Comparison of ENCODE assay signal across 1 cellular context in the genomic region with DNA sequence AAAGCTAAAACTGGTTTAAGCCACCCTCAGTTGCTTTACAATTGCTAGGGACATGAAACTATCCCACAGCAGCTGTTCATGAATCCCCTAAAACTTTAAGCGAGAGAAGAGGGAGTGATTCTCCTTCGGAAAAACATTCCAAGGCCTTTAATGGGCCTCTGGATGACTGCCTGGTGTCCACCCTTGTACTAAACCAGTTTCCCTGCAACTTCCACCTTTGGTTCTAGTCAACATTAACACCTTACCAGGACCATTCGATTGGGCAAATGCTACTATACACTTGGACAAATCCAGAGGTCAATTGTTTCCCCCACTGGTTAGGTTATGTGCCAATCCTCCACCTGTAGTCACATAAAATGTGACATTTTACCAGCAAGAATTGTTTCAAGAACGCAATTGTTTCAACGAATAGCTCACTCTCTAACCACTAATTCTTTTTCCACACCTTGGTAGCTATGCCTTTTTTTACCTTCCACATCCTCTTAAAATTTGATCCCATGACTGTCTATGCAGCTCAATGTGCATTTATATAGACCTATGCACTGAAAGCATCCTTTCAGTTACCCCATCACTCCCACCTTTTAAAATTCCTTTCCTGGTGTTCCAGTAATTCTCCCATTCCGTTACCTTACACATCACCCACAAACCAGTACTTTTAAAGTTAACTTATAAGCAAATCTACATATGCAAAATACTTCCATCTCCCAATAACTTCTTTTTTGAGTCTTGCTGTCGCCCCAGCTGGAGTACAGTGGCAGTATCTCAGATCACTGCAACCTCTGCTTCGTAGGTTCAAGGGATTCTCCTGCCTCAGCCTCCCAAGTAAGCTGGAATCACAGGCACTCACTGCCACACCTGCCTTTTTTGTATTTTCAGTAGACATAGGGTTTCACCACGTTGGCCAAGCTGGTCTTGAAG.
A peak's percentile ranks its signal among the peaks of the same experiment; 100 is the strongest.
TF ChIP-seq lines count a peak whose summit lies in the region.

No MANE protein-coding gene starts in this region.

TF ChIP-seq in A549, 52 proteins besides CTCF, POLR2A, EP300 and RAD21 (continued from another document):
- TF ChIP-seq, protein P1, sequence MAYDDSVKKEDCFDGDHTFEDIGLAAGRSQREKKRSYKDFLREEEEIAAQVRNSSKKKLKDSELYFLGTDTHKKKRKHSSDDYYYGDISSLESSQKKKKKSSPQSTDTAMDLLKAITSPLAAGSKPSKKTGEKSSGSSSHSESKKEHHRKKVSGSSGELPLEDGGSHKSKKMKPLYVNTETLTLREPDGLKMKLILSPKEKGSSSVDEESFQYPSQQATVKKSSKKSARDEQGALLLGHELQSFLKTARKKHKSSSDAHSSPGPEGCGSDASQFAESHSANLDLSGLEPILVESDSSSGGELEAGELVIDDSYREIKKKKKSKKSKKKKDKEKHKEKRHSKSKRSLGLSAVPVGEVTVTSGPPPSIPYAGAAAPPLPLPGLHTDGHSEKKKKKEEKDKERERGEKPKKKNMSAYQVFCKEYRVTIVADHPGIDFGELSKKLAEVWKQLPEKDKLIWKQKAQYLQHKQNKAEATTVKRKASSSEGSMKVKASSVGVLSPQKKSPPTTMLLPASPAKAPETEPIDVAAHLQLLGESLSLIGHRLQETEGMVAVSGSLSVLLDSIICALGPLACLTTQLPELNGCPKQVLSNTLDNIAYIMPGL (CRISPR knock-in tag; IDR thresholded peaks at IDR 0.05; ENCODE audit: borderline replicate concordance) = peak; percentile 99
- TF ChIP-seq CHD4 (IDR thresholded peaks at IDR 0.05; ENCODE audit: borderline replicate concordance) (no peak), TFCP2L1 (CRISPR knock-in tag; IDR thresholded peaks at IDR 0.05) (peak; percentile 100), SREBF2 (IDR thresholded peaks at IDR 0.05) (no peak), ZSCAN20 (CRISPR knock-in tag; IDR thresholded peaks at IDR 0.05) (peak; percentile 74), MAZ (IDR thresholded peaks at IDR 0.05; ENCODE audit: borderline replicate concordance, low read depth, low read length) (no peak), KDM1A (IDR thresholded peaks at IDR 0.05; ENCODE audit: low read depth) (no peak), CEBPB (IDR thresholded peaks at IDR 0.05) (no peak; a peak in 1 of 4 replicates), ZC3H11A (IDR thresholded peaks at IDR 0.05) (no peak), GATA3 (IDR thresholded peaks at IDR 0.05; ENCODE audit: borderline replicate concordance) (no peak; the same call in 1 of the 2 replicates), SMC3 (IDR thresholded peaks at IDR 0.05) (no peak), NFE2L2 (conservative IDR thresholded peaks at IDR 0.05; ENCODE audit: low read length) (no peak; the same call in 1 of the 2 replicates), PHF8 (IDR thresholded peaks at IDR 0.05; ENCODE audit: borderline replicate concordance, low read depth) (no peak), HOXB13 (CRISPR knock-in tag; IDR thresholded peaks at IDR 0.05; ENCODE audit: low read depth) (peak; percentile 44; the same call in 1 of the 2 replicates), KDM5A (IDR thresholded peaks at IDR 0.05) (no peak), BHLHE40 (IDR thresholded peaks at IDR 0.05; ENCODE audit: low read depth, low read length) (no peak), RNF2 (IDR thresholded peaks at IDR 0.05; ENCODE audit: borderline replicate concordance, low read depth) (no peak), JUNB (IDR thresholded peaks at IDR 0.05) (no peak), HDAC2 (IDR thresholded peaks at IDR 0.05) (no peak), JUN (IDR thresholded peaks at IDR 0.05) (peak; percentile 45 to 80; a peak in 3 of 5 replicates), EHF (CRISPR knock-in tag; IDR thresholded peaks at IDR 0.05) (peak; percentile 97), HOXB5 (CRISPR knock-in tag; IDR thresholded peaks at IDR 0.05) (peak; percentile 90), FOSL2 (IDR thresholded peaks at IDR 0.05) (no peak), FOSL2 (CRISPR knock-in tag; IDR thresholded peaks at IDR 0.05) (peak; percentile 43; the same call in 1 of the 2 replicates), RARB (CRISPR knock-in tag; IDR thresholded peaks at IDR 0.05) (peak; percentile 99), CBX2 (IDR thresholded peaks at IDR 0.05; ENCODE audit: borderline replicate concordance, low read depth) (no peak), ZFP36 (IDR thresholded peaks at IDR 0.05; ENCODE audit: borderline replicate concordance, partially characterized antibody) (no peak), HOXA7 (CRISPR knock-in tag; IDR thresholded peaks at IDR 0.05) (peak; percentile 99), MYC (IDR thresholded peaks at IDR 0.05; ENCODE audit: borderline replicate concordance, low read length) (no peak), RFX5 (IDR thresholded peaks at IDR 0.05) (no peak)
- TF ChIP-seq, protein P2, sequence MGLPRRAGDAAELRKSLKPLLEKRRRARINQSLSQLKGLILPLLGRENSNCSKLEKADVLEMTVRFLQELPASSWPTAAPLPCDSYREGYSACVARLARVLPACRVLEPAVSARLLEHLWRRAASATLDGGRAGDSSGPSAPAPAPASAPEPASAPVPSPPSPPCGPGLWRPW (IDR thresholded peaks at IDR 0.05) = no peak
- TF ChIP-seq, protein P3, sequence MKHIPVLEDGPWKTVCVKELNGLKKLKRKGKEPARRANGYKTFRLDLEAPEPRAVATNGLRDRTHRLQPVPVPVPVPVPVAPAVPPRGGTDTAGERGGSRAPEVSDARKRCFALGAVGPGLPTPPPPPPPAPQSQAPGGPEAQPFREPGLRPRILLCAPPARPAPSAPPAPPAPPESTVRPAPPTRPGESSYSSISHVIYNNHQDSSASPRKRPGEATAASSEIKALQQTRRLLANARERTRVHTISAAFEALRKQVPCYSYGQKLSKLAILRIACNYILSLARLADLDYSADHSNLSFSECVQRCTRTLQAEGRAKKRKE (CRISPR knock-in tag; IDR thresholded peaks at IDR 0.05; ENCODE audit: low read depth) = peak; percentile 86
- TF ChIP-seq, protein P4, sequence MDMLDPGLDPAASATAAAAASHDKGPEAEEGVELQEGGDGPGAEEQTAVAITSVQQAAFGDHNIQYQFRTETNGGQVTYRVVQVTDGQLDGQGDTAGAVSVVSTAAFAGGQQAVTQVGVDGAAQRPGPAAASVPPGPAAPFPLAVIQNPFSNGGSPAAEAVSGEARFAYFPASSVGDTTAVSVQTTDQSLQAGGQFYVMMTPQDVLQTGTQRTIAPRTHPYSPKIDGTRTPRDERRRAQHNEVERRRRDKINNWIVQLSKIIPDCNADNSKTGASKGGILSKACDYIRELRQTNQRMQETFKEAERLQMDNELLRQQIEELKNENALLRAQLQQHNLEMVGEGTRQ (IDR thresholded peaks at IDR 0.05) = no peak; the same call in 1 of the 2 replicates
- TF ChIP-seq, protein P5, sequence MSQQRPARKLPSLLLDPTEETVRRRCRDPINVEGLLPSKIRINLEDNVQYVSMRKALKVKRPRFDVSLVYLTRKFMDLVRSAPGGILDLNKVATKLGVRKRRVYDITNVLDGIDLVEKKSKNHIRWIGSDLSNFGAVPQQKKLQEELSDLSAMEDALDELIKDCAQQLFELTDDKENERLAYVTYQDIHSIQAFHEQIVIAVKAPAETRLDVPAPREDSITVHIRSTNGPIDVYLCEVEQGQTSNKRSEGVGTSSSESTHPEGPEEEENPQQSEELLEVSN (IDR thresholded peaks at IDR 0.05; ENCODE audit: borderline replicate concordance, low read depth) = no peak
